8 cellular contexts compared by ENCODE assay signal in the genomic region with DNA sequence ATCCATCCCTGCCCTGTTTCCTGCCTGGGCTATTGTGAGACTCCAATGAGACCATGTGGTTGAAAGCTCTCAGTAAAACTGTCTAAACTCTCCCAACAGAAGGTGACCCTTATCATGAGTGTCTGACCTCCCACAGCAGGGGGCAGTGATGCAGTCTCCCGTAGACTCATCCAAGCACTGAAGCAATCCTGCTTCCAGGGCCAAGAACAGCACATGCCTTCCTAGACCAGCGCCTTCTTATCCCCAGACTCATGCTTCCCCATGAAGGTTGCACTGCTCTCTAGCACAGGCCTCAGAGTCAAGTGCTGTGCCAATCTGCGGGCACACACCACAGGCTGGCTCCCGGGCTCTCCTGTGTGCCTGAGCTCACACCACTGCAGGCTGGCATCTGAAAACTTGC.
DNase-seq lines count a peak whose midpoint lies in the region; ATAC-seq and TF ChIP-seq lines count a peak whose summit lies in the region.

No MANE protein-coding gene starts in this region.

- peaks cover 7% of the 10 kb centered on the region for H3K4me1 ChIP-seq in fibroblast of lung (ENCODE audit: control insufficient read depth, extremely low read depth, insufficient read depth, low read length)
- no peaks in the 10 kb centered on the region for H3K4me1 ChIP-seq in neural progenitor cell

- no peak for TF ChIP-seq CTCF in NB4 (IDR thresholded peaks at IDR 0.05; ENCODE audit: low read depth, low read length)
- peak in 1 of 2 donors; percentile 35 for TF ChIP-seq CTCF in fibroblast of lung (conservative IDR thresholded peaks at IDR 0.05 in 1 of 2, IDR thresholded peaks at IDR 0.05 in 1 of 2; ENCODE audit: low read depth in 1 of 2, low read length in 2 of 2)
- TF ChIP-seq CTCF in neural progenitor cell (IDR thresholded peaks at IDR 0.05), result no peak

- no peak overlapping the region for H3K27ac Mint-ChIP-seq in neural progenitor cell
- H3K27ac Mint-ChIP-seq in activated CD8-positive, alpha-beta memory T cell treated with anti-CD3 and anti-CD28 coated beads, Interleukin-2, amount 10 ng/mL, durations not matched to agents 7 days and 5 days, result no peak overlapping the region

- H2AFZ ChIP-seq in fibroblast of lung (ENCODE audit: low read length) (no peak overlapping the region), neural progenitor cell (replicated peaks) (no peak overlapping the region)

- no peaks in the 10 kb centered on the region for H3K9me3 Mint-ChIP-seq in neural progenitor cell
- no peaks in the 10 kb centered on the region for H3K9me3 Mint-ChIP-seq in activated CD8-positive, alpha-beta memory T cell treated with anti-CD3 and anti-CD28 coated beads, Interleukin-2, amount 10 ng/mL, durations not matched to agents 7 days and 5 days (ENCODE audit: low read depth)

- H3K4me3 Mint-ChIP-seq in neural progenitor cell, result no peak overlapping the region
- no peak overlapping the region for H3K4me3 Mint-ChIP-seq in activated CD8-positive, alpha-beta memory T cell treated with anti-CD3 and anti-CD28 coated beads, Interleukin-2, amount 10 ng/mL, durations not matched to agents 7 days and 5 days

- H3K4me2 ChIP-seq in fibroblast of lung (ENCODE audit: extremely low read depth, insufficient read depth, low read length) (no peak overlapping the region), neural progenitor cell (no peak overlapping the region)

- CTCF ChIA-PET in activated CD8-positive, alpha-beta memory T cell treated with anti-CD3 and anti-CD28 coated beads, Interleukin-2, amount 10 ng/mL, durations not matched to agents 7 days and 5 days (lab: Charles Lee), result interaction anchor here (1.1 to 8.6 kb wide), 3 partner anchors 100 to 108 kb away, joined by 4 to 85 read pairs (median 5); no protein-coding TSS in a partner anchor

- no peak for TF ChIP-seq POLR2A in NB4 (IDR thresholded peaks at IDR 0.05; ENCODE audit: extremely low read depth, insufficient read length)

- H3K36me3 Mint-ChIP-seq in neural progenitor cell, result no peaks in the 10 kb centered on the region
- no peaks in the 10 kb centered on the region for H3K36me3 Mint-ChIP-seq in activated CD8-positive, alpha-beta memory T cell treated with anti-CD3 and anti-CD28 coated beads, Interleukin-2, amount 10 ng/mL, durations not matched to agents 7 days and 5 days

- no peaks in the 10 kb centered on the region for H3F3A ChIP-seq in neural progenitor cell (ENCODE audit: low read depth)

- H4K20me1 ChIP-seq in fibroblast of lung (ENCODE audit: control insufficient read depth, extremely low read depth, insufficient read depth, low read length), result no peaks in the 10 kb centered on the region
- H4K20me1 ChIP-seq in neural progenitor cell (ENCODE audit: low read depth), result no peaks in the 10 kb centered on the region

- H3K79me2 ChIP-seq in fibroblast of lung (ENCODE audit: control insufficient read depth, insufficient read depth, low read length) (peaks cover 2% of the 10 kb centered on the region), neural progenitor cell (ENCODE audit: low read depth) (no peaks in the 10 kb centered on the region)

- H3K27ac ChIP-seq in fibroblast of lung (ENCODE audit: insufficient read depth, low read length) (peak overlapping the region; percentile 34), neural progenitor cell (no peak overlapping the region)

- ATAC-seq in activated CD8-positive, alpha-beta memory T cell treated with anti-CD3 and anti-CD28 coated beads, Interleukin-2, amount 10 ng/mL, durations not matched to agents 7 days and 5 days, result no peak
- no peak for ATAC-seq in HG02678 (IDR thresholded peaks at IDR 0.05; ENCODE audit: unreplicated experiment)

- in situ Hi-C loops in ACHN (cut with HindIII; ENCODE audit: low pct_ligation_motif_present, low pct_unique_long_range_greater_than_20kb, low sequenced_read_pairs), result no loop called here

- H3K9me3 ChIP-seq in fibroblast of lung (ENCODE audit: control insufficient read depth, insufficient read depth, low read depth, low read length) (no peaks in the 10 kb centered on the region), neural progenitor cell (ENCODE audit: low read depth) (no peaks in the 10 kb centered on the region)

- H3K27me3 ChIP-seq in fibroblast of lung (ENCODE audit: control insufficient read depth, insufficient read depth, low read length), result no peaks in the 10 kb centered on the region
- H3K27me3 ChIP-seq in neural progenitor cell, result peaks cover 5% of the 10 kb centered on the region

- H3K36me3 ChIP-seq in fibroblast of lung (ENCODE audit: control insufficient read depth, insufficient read depth, low read length), result peaks cover 31% of the 10 kb centered on the region
- no peaks in the 10 kb centered on the region for H3K36me3 ChIP-seq in neural progenitor cell

- peak; percentile 88 for DNase-seq in ACHN
- DNase-seq in NB4 (ENCODE audit: low read depth), result peak; percentile 36
- peak; percentile 83 for DNase-seq in fibroblast of lung (ENCODE audit: low read depth in 2 of 2)
- DNase-seq in neural progenitor cell (ENCODE audit: low spot score), result peak; percentile 22
- no peak for DNase-seq in activated CD8-positive, alpha-beta memory T cell treated with anti-CD3 and anti-CD28 coated beads, Interleukin-2, amount 10 ng/mL, durations not matched to agents 7 days and 5 days
- DNase-seq in HPDE6-E6E7 (ENCODE audit: extremely low spot score), result no peak
- DNase-seq in T-helper 9 cell, result no peak

- H3K27me3 Mint-ChIP-seq in neural progenitor cell (ENCODE audit: insufficient read depth, low read depth), result peaks cover 2% of the 10 kb centered on the region
- H3K27me3 Mint-ChIP-seq in activated CD8-positive, alpha-beta memory T cell treated with anti-CD3 and anti-CD28 coated beads, Interleukin-2, amount 10 ng/mL, durations not matched to agents 7 days and 5 days, result no peaks in the 10 kb centered on the region

- H3K4me1 Mint-ChIP-seq in neural progenitor cell, result peaks cover 12% of the 10 kb centered on the region
- H3K4me1 Mint-ChIP-seq in activated CD8-positive, alpha-beta memory T cell treated with anti-CD3 and anti-CD28 coated beads, Interleukin-2, amount 10 ng/mL, durations not matched to agents 7 days and 5 days, result peaks cover 2% of the 10 kb centered on the region

- no peak overlapping the region for H3K4me3 ChIP-seq in NB4 (ENCODE audit: low read depth, low read length)
- no peak overlapping the region for H3K4me3 ChIP-seq in fibroblast of lung (replicated peaks in 1 of 4; ENCODE audit: control extremely low read depth in 1 of 4, insufficient read depth in 1 of 4, low read depth in 3 of 4, low read length in 4 of 4)
- no peak overlapping the region for H3K4me3 ChIP-seq in neural progenitor cell

- H3K9ac ChIP-seq in fibroblast of lung (ENCODE audit: insufficient read depth, low read length), result no peak overlapping the region
- H3K9ac ChIP-seq in neural progenitor cell, result no peak overlapping the region

Comparison
In these comparisons a context has a peak if more than half of its experiments do, and no peak if none do; other contexts are left out.
1. DNase-seq: peak in ACHN (single experiment), NB4 (single experiment), fibroblast of lung (2 of 2) and neural progenitor cell (single experiment); none in activated CD8-positive, alpha-beta memory T cell treated with anti-CD3 and anti-CD28 coated beads, Interleukin-2, amount 10 ng/mL, durations not matched to agents 7 days and 5 days (single experiment), HPDE6-E6E7 (single experiment) and T-helper 9 cell (single experiment).